ENCODE assay signal across 18 cellular contexts in the genomic region with DNA sequence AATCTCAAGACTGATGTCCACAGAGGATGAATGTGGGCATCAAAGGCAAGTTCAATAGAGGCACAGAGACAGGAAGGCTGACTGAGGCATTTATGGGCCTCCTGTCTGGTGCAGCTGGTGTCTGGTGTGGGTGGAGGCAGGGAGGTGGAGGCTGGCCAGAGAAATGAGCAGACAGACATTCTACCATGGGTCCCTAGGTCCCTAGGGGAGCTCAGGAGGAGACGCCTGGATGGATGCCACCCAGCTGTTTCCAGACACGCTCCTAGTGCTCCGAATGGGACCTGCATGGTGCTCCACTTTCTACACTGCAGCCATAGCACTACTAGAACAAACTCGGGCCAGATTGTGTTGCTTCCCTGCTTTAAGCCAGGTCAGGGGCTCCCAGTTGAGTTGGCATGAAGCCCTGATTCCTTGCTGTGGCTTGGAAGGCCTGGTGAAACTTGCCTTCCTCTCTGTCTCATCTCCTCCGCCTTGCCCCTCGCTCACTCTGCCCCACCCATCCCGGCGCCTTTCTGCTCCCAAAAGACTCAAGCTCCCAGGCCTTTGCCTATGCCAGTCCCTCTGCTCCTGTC. TPM values are rescaled to one million over a fixed set of nuclear protein-coding genes. Genes with fewer than 3 reads are reported as not detected.
"Had no signal": no experiment of that assay in that cellular context is flagged by ENCODE, and none has a peak within 500 bp of the region (broad histone marks: within the 10 kb centered on the region; RNA-seq: fewer than 3 reads in every experiment).

No MANE protein-coding gene starts in this region.

- H3K4me1 Mint-ChIP-seq: activated CD4-positive, alpha-beta memory T cell treated with anti-CD3 and anti-CD28 coated beads, Interleukin-2, amount 10 ng/mL, durations not matched to agents 7 days and 5 days; activated CD8-positive, alpha-beta memory T cell treated with anti-CD3 and anti-CD28 coated beads, Interleukin-2, amount 10 ng/mL, durations not matched to agents 7 days and 5 days; natural killer cell; stimulated activated naive CD8-positive, alpha-beta T cell treated with anti-CD3 and anti-CD28 coated beads, Interleukin-15, amount 100 ng/mL, for 72 hours had no signal

- H3K36me3 Mint-ChIP-seq: activated CD8-positive, alpha-beta memory T cell treated with anti-CD3 and anti-CD28 coated beads, Interleukin-2, amount 10 ng/mL, durations not matched to agents 7 days and 5 days; activated naive CD8-positive, alpha-beta T cell; natural killer cell had no signal

- H3K4me3 Mint-ChIP-seq: activated CD4-positive, alpha-beta memory T cell treated with anti-CD3 and anti-CD28 coated beads, Interleukin-2, amount 10 ng/mL, durations not matched to agents 7 days and 5 days; activated CD8-positive, alpha-beta memory T cell treated with anti-CD3 and anti-CD28 coated beads, Interleukin-2, amount 10 ng/mL, durations not matched to agents 7 days and 5 days; activated naive CD8-positive, alpha-beta T cell; natural killer cell; stimulated activated naive CD8-positive, alpha-beta T cell treated with anti-CD3 and anti-CD28 coated beads, Interleukin-15, amount 100 ng/mL, for 72 hours had no signal

- H3K36me3 ChIP-seq: lower lobe of right lung, thoracic aorta, upper lobe of left lung had no signal

- H3K9me3 Mint-ChIP-seq: activated CD4-positive, alpha-beta memory T cell treated with anti-CD3 and anti-CD28 coated beads, Interleukin-2, amount 10 ng/mL, durations not matched to agents 7 days and 5 days; natural killer cell; stimulated activated naive CD8-positive, alpha-beta T cell treated with anti-CD3 and anti-CD28 coated beads, Interleukin-15, amount 100 ng/mL, for 72 hours had no signal

- H3K4me3 ChIP-seq: lower lobe of right lung, thoracic aorta, upper lobe of left lung had no signal

- H3K9me3 ChIP-seq: lower lobe of right lung, thoracic aorta, upper lobe of left lung had no signal

- DNase-seq: activated CD4-positive, alpha-beta memory T cell treated with anti-CD3 and anti-CD28 coated beads, Interleukin-2, amount 10 ng/mL, durations not matched to agents 7 days and 5 days; activated CD4-positive, alpha-beta T cell treated with anti-CD3 and anti-CD28 coated beads for 48 hours; activated CD4-positive, CD25-positive, alpha-beta regulatory T cell; activated CD8-positive, alpha-beta memory T cell treated with anti-CD3 and anti-CD28 coated beads, Interleukin-2, amount 10 ng/mL, durations not matched to agents 7 days and 5 days; amniotic stem cell; central memory CD4-positive, alpha-beta T cell; effector memory CD4-positive, alpha-beta T cell; left colon; lower lobe of right lung; natural killer cell; nucleus accumbens; stimulated activated naive CD8-positive, alpha-beta T cell treated with anti-CD3 and anti-CD28 coated beads, Interleukin-15, amount 100 ng/mL, for 72 hours; T-helper 1 cell; T-helper 9 cell; upper lobe of left lung had no signal

- H3K27ac Mint-ChIP-seq: activated CD4-positive, alpha-beta memory T cell treated with anti-CD3 and anti-CD28 coated beads, Interleukin-2, amount 10 ng/mL, durations not matched to agents 7 days and 5 days; activated CD8-positive, alpha-beta memory T cell treated with anti-CD3 and anti-CD28 coated beads, Interleukin-2, amount 10 ng/mL, durations not matched to agents 7 days and 5 days; activated naive CD8-positive, alpha-beta T cell; natural killer cell had no signal

- H3K27ac ChIP-seq: lower lobe of right lung, thoracic aorta, upper lobe of left lung had no signal

- ATAC-seq: activated CD8-positive, alpha-beta memory T cell treated with anti-CD3 and anti-CD28 coated beads, Interleukin-2, amount 10 ng/mL, durations not matched to agents 7 days and 5 days; left colon; lower lobe of right lung; natural killer cell; stimulated activated naive CD8-positive, alpha-beta T cell treated with anti-CD3 and anti-CD28 coated beads, Interleukin-15, amount 100 ng/mL, for 72 hours had no signal

- H3K27me3 ChIP-seq: upper lobe of left lung had no signal

- H3K27me3 Mint-ChIP-seq: activated naive CD8-positive, alpha-beta T cell had no signal

RNA-seq across cellular contexts. Expression of gene PADI2, which starts 25.3 kb away (rescaled TPM):
- total RNA-seq: activated CD4-positive, alpha-beta memory T cell treated with anti-CD3 and anti-CD28 coated beads, Interleukin-2, amount 10 ng/mL, durations not matched to agents 7 days and 5 days; endothelial cell of umbilical vein had no signal
- polyA plus RNA-seq: endothelial cell of umbilical vein had no signal
